In the genomic region with DNA sequence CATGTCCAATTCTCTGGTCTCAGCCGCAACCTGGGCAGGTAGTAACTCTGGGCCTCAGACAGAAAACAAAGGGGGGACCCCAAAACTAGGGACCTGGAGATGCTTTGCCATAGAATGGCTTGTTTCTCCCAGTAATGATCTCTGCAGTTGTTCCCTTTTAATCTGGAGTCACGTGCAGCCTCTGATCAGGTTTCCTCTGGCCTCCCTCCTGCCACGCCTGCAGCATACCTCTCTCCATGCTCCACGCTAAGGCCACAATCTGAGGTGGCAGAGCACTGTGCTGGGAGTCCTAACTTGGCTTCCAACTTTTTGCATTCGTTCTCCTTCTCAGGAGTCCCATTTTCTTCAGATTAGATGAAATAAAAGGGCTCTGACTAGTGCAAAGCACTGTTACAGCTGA, we compare ENCODE assay signal across 8 cellular contexts. TPM values are rescaled to one million over a fixed set of nuclear protein-coding genes. Genes with fewer than 3 reads are reported as not detected.
DNase-seq lines count a peak whose midpoint lies in the region; ATAC-seq, FAIRE-seq and TF ChIP-seq lines count a peak whose summit lies in the region.

No MANE protein-coding gene starts in this region.

- no peaks in the 10 kb centered on the region for H3K9me3 Mint-ChIP-seq in CD4-positive, alpha-beta T cell

- no peak overlapping the region for H3K27ac ChIP-seq in CD4-positive, alpha-beta T cell (ENCODE audit: low read depth, low read length)
- H3K27ac ChIP-seq in GM12878 (ENCODE audit: control insufficient read depth, insufficient read depth) (peak overlapping the region; percentile 79; the same call in 1 of the 2 replicates), thymus (ENCODE audit: low read depth) (no peak overlapping the region)

- H3K27me3 ChIP-seq in CD4-positive, alpha-beta T cell (ENCODE audit: control insufficient read depth, insufficient read depth, low read length) = no peaks in the 10 kb centered on the region
- no peaks in the 10 kb centered on the region for H3K27me3 ChIP-seq in GM12878 (replicated peaks in 1 of 2; ENCODE audit: control insufficient read depth in 2 of 2, insufficient read depth in 2 of 2, low read length in 1 of 2)
- no peaks in the 10 kb centered on the region for H3K27me3 ChIP-seq in thymus (ENCODE audit: control insufficient read depth, insufficient read depth)

- RAD21 ChIA-PET in GM12878 (lab: Charles Lee; ENCODE audit: unreplicated experiment) = interaction anchor here (1.4 to 1.6 kb wide), 2 partner anchors 31 to 104 kb away, joined by 4 to 8 read pairs; no protein-coding TSS in a partner anchor

- peaks cover 63% of the 10 kb centered on the region for H3K79me2 ChIP-seq in GM12878 (ENCODE audit: control insufficient read depth, insufficient read depth, low read length)

- H3K27ac Mint-ChIP-seq in CD4-positive, alpha-beta T cell = peak overlapping the region; percentile 87

- H4K20me1 ChIP-seq in GM12878 (ENCODE audit: control insufficient read depth, insufficient read depth) = peaks cover 8% of the 10 kb centered on the region

- CTCF ChIA-PET in CD4-positive, alpha-beta T cell (lab: Charles Lee) = interaction anchor here (1.4 to 1.5 kb wide), 2 partner anchors 83 to 224 kb away, joined by 3 to 4 read pairs; no protein-coding TSS in a partner anchor
- CTCF ChIA-PET in GM12878 (lab: Yijun Ruan, JAX) = interaction anchor here (0.9 to 4.4 kb wide), 7 partner anchors 12 to 477 kb away, joined by 3 to 31 read pairs (median 5); no protein-coding TSS in a partner anchor

- TF ChIP-seq RAD21 in GM12878 (IDR thresholded peaks at IDR 0.05; ENCODE audit: insufficient read depth, low read depth, low read length) = no peak

- no peak for TF ChIP-seq EP300 in GM12878 (IDR thresholded peaks at IDR 0.05; ENCODE audit: borderline replicate concordance in 1 of 2, control insufficient read depth in 1 of 2, low read depth in 2 of 2, low read length in 2 of 2)

- peaks cover 58% of the 10 kb centered on the region for H3K36me3 Mint-ChIP-seq in CD4-positive, alpha-beta T cell (ENCODE audit: low read depth)

- peak overlapping the region; percentile 92 for H3K9ac ChIP-seq in GM12878 (ENCODE audit: control insufficient read depth, insufficient read depth, low read length)

- TF ChIP-seq CTCF in CD4-positive, alpha-beta T cell (IDR thresholded peaks at IDR 0.05) = no peak
- TF ChIP-seq CTCF in LNCaP clone FGC (IDR thresholded peaks at IDR 0.05; ENCODE audit: control insufficient read depth, extremely low read depth, insufficient read depth) (no peak), GM12878 (IDR thresholded peaks at IDR 0.05 in 2 of 3, conservative IDR thresholded peaks at IDR 0.05 in 1 of 3; ENCODE audit: control insufficient read depth in 2 of 3, extremely low read depth in 1 of 3, insufficient read depth in 1 of 3, low read depth in 3 of 3, low read length in 3 of 3) (no peak)

- ATAC-seq in CD4-positive, alpha-beta T cell (ENCODE audit: poor library complexity) = no peak
- ATAC-seq in GM12878 (peak; percentile 17), GM21381 (IDR thresholded peaks at IDR 0.05; ENCODE audit: unreplicated experiment) (no peak)

- no peak for TF ChIP-seq POLR2A in GM12878 (IDR thresholded peaks at IDR 0.05; ENCODE audit: low read depth, low read length)

- under 1% methylated on average over 5 of the region's 5 CpGs for WGBS in GM12878 (ENCODE audit: insufficient coverage, insufficient replicate concordance, low lambda C conversion rate, missing lambda C conversion rate)
- WGBS in thymus = 48% methylated on average over 5 of the region's 5 CpGs

- H3K4me3 Mint-ChIP-seq in CD4-positive, alpha-beta T cell = peak overlapping the region; percentile 94

- intact Hi-C loops in CD4-positive, alpha-beta T cell (cut with DNase I, micrococcal nuclease) = loop anchor here in 1 of 2 experiments (2.0 to 10.0 kb wide), 6 partner anchors 14 to 1887 kb away; partner anchors contain the start of genes AKIRIN1, TRIT1 and UTP11
- intact Hi-C loops in GM12878 (cut with micrococcal nuclease; ENCODE audit: unreplicated experiment) = no loop called here

- DNase-seq in CD4-positive, alpha-beta T cell = no peak
- DNase-seq in LNCaP clone FGC (ENCODE audit: low read depth) = no peak
- no peak for DNase-seq in GM12878 (ENCODE audit: low read depth, low spot score)
- peak; percentile 50 for DNase-seq in left kidney (ENCODE audit: low read depth, low spot score)
- DNase-seq in NCI-H1048 (lab: John Stamatoyannopoulos, UW) = no peak
- DNase-seq in NCI-H2171 (lab: John Stamatoyannopoulos, UW) = no peak

- no TSS peak for BruUV-seq in GM12878 (replicated peaks; lab: Mats Ljungman, UMichigan)

- H3K4me3 ChIP-seq in LNCaP clone FGC (ENCODE audit: low read depth, low read length) (peak overlapping the region; percentile 85), GM12878 (peak overlapping the region; percentile 92), thymus (ENCODE audit: low read length) (peak overlapping the region; percentile 98)

- no peaks in the 10 kb centered on the region for H3K27me3 Mint-ChIP-seq in CD4-positive, alpha-beta T cell

- H3K4me1 Mint-ChIP-seq in CD4-positive, alpha-beta T cell (ENCODE audit: low read depth) = peaks cover 51% of the 10 kb centered on the region

- peaks cover 8 to 39% of the 10 kb centered on the region in 2 experiments for H3K36me3 ChIP-seq in GM12878 (ENCODE audit: control insufficient read depth in 2 of 2, insufficient read depth in 2 of 2, low read length in 1 of 2)
- peaks cover 18% of the 10 kb centered on the region for H3K36me3 ChIP-seq in thymus (ENCODE audit: control insufficient read depth, insufficient read depth)

- H3K9me3 ChIP-seq in CD4-positive, alpha-beta T cell (ENCODE audit: control insufficient read depth, low read length) = no peaks in the 10 kb centered on the region
- H3K9me3 ChIP-seq in GM12878 (replicated peaks; ENCODE audit: control insufficient read depth, insufficient read depth, low read length) (no peaks in the 10 kb centered on the region), thymus (ENCODE audit: control insufficient read depth) (no peaks in the 10 kb centered on the region)

- in situ Hi-C loops in GM12878 (cut with MboI) = no loop called here

- SMC1A ChIA-PET in GM12878 (lab: Charles Lee; ENCODE audit: uncharacterized antibody, unreplicated experiment) = interaction anchor here (0.7 to 4.2 kb wide), 7 partner anchors 9 to 383 kb away, joined by 3 to 19 read pairs (median 4); no protein-coding TSS in a partner anchor

- no peak overlapping the region for H2AFZ ChIP-seq in GM12878 (ENCODE audit: control insufficient read depth, low read depth, low read length)

- POLR2A ChIA-PET in CD4-positive, alpha-beta T cell (lab: Charles Lee) = interaction anchor here (1.6 to 3.3 kb wide), 3 partner anchors 10 to 164 kb away, joined by 3 to 14 read pairs (median 13); partner anchors contain the start of gene PPIE
- POLR2A ChIA-PET in GM12878 (lab: Charles Lee) = interaction anchor here (1.0 kb wide), 1 partner anchor 9 kb away, joined by 6 read pairs; no protein-coding TSS in a partner anchor

- H3K4me2 ChIP-seq in GM12878 (ENCODE audit: control insufficient read depth, insufficient read depth) = peak overlapping the region; percentile 85

- H3K4me1 ChIP-seq in GM12878 (ENCODE audit: control insufficient read depth, insufficient read depth, low read length) (peaks cover 8% of the 10 kb centered on the region; the same call in 1 of the 2 replicates), thymus (ENCODE audit: control insufficient read depth, insufficient read depth, low read length) (peaks cover 14% of the 10 kb centered on the region)

- FAIRE-seq in GM12878 (lab: Jason Lieb, UNC) = no peak

TF ChIP-seq in GM12878, 131 proteins besides CTCF, POLR2A, EP300 and RAD21:
- TF ChIP-seq USF1 (IDR thresholded peaks at IDR 0.05; ENCODE audit: borderline replicate concordance, extremely low read length, insufficient read depth, low read depth, low read length) (peak; percentile 34), ESRRA (IDR thresholded peaks at IDR 0.05; ENCODE audit: low read length) (no peak), POLR2AphosphoS2 (IDR thresholded peaks at IDR 0.05; ENCODE audit: low read depth, low read length) (peak; percentile 2; the same call in 1 of the 2 replicates), BHLHE40 (IDR thresholded peaks at IDR 0.05; ENCODE audit: borderline replicate concordance in 1 of 2, low read depth in 2 of 2, low read length in 1 of 2) (peak; percentile 58 to 83; a peak in 3 of 4 replicates), RAD51 (IDR thresholded peaks at IDR 0.05) (peak; percentile 51; the same call in 1 of the 2 replicates), POU2F2 (IDR thresholded peaks at IDR 0.05; ENCODE audit: borderline replicate concordance, low read depth, low read length) (0 out of 3 replicates have a peak, but pooled peaks have one; percentile 5), POLR2AphosphoS5 (IDR thresholded peaks at IDR 0.05; ENCODE audit: low read length) (peak; percentile 21; the same call in 1 of the 2 replicates), ZNF207 (IDR thresholded peaks at IDR 0.05; ENCODE audit: borderline replicate concordance) (no peak)

RNA-seq across cellular contexts. Expression of gene PABPC4, which starts 1.9 kb away (rescaled TPM):
- 100 to 1,000 TPM; 343 to 348 TPM for total RNA-seq in CD4-positive, alpha-beta T cell
- 284 and 295 TPM in 2 replicates for total RNA-seq in GM12878 (2013; cell fraction: nucleolus; rRNA removed)
- total RNA-seq in GM12878 (2014; rRNA removed) (149 and 153 TPM in 2 replicates), GM12878 (2014; rRNA removed; fragmentation: Illumina TruSeq; extraction: Trizol) (117 and 120 TPM in 2 replicates), GM12878 (2021) (323 and 347 TPM in 2 replicates)
- polyA plus RNA-seq in GM12878 (2011; ENCODE audit: low read depth) = 365 TPM
- polyA plus RNA-seq in GM12878 (2011; rRNA removed) (123 and 126 TPM in 2 replicates), GM12878 (2014; fragmentation: Illumina TruSeq; extraction: Trizol) (229 and 320 TPM in 2 replicates), GM12878 (2014; fragmentation: Nextera tagmentation; extraction: Ambion mirVana) (10 to 100 TPM; 61.4 to 98.9 TPM), GM12878 (2014; rRNA removed) (157 and 163 TPM in 2 replicates), GM12878 (2016; fragmentation: Nextera tagmentation; extraction: Ambion mirVana) (10 to 100 TPM; 76.1 to 92.6 TPM), thymus (122 TPM)
- 134 and 144 TPM in 2 replicates for polyA plus RNA-seq in GM12878 (2011; cell fraction: cytosol; rRNA removed)
- polyA plus RNA-seq in GM12878 (2011; cell fraction: nucleus; rRNA removed) = 275 and 341 TPM in 2 replicates
- polyA plus RNA-seq in GM12878 (2012) = 346 and 447 TPM in 2 replicates
- polyA minus RNA-seq in GM12878 (2011; rRNA and poly(A)+ RNA removed) = 122 and 211 TPM in 2 replicates
- 126 and 132 TPM in 2 replicates for polyA minus RNA-seq in GM12878 (2011; cell fraction: cytosol; rRNA and poly(A)+ RNA removed)
- polyA minus RNA-seq in GM12878 (2011; cell fraction: nucleus; rRNA and poly(A)+ RNA removed) = 54.6 and 101 TPM in 2 replicates
